In the genomic region with DNA sequence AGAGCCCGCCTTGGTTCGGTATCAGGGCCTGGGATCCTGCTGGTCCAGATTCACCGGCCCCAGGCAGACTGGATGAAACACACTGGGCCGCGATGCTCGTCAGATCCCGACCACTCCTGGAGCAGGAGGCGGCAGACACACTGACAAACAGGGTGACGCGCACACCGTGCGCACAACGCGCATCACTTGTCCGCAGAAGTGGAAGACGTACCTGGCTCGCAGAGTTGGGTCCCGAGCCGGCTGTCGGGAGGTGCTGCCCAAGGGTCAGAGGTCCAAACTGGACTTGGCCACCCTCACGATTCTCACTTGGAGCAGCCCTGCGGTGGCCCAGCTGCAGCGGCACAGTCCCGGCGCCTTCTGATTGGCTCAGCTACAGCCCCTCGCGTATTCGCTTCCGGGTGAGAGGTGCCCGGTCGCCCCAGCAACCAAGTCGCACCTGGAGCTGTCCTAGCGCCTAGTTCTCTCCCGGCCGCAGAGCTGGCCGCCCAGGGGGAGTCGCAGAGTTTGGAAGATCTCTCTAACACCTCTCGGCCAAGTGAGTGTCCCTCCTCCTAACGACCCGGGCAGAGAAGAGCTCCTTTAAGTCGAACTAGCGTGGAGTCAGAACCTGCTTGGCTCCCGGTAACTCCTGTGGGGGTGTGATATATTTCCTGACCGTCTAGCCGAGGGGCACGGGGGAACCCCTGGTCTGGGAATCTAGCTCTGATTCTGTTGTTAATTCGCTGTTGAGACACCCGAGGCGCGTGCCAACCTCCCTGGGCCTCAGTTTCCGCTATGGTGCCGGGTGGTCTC, we compare ENCODE assay signal across 8 cellular contexts. TPM values are rescaled to one million over a fixed set of nuclear protein-coding genes. Genes with fewer than 3 reads are reported as not detected.
A peak's percentile ranks its signal among the peaks of the same experiment; 100 is the strongest.
DNase-seq lines count a peak whose midpoint lies in the region; ATAC-seq and TF ChIP-seq lines count a peak whose summit lies in the region.

A gene with protein sequence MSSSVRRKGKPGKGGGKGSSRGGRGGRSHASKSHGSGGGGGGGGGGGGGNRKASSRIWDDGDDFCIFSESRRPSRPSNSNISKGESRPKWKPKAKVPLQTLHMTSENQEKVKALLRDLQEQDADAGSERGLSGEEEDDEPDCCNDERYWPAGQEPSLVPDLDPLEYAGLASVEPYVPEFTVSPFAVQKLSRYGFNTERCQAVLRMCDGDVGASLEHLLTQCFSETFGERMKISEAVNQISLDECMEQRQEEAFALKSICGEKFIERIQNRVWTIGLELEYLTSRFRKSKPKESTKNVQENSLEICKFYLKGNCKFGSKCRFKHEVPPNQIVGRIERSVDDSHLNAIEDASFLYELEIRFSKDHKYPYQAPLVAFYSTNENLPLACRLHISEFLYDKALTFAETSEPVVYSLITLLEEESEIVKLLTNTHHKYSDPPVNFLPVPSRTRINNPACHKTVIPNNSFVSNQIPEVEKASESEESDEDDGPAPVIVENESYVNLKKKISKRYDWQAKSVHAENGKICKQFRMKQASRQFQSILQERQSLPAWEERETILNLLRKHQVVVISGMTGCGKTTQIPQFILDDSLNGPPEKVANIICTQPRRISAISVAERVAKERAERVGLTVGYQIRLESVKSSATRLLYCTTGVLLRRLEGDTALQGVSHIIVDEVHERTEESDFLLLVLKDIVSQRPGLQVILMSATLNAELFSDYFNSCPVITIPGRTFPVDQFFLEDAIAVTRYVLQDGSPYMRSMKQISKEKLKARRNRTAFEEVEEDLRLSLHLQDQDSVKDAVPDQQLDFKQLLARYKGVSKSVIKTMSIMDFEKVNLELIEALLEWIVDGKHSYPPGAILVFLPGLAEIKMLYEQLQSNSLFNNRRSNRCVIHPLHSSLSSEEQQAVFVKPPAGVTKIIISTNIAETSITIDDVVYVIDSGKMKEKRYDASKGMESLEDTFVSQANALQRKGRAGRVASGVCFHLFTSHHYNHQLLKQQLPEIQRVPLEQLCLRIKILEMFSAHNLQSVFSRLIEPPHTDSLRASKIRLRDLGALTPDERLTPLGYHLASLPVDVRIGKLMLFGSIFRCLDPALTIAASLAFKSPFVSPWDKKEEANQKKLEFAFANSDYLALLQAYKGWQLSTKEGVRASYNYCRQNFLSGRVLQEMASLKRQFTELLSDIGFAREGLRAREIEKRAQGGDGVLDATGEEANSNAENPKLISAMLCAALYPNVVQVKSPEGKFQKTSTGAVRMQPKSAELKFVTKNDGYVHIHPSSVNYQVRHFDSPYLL (N-terminal part only) (minus strand): TSS at position 359 of the 792 bp plus-strand sequence. CDS start 7,529 bp downstream, outside the sequence.
A gene (plus strand): TSS at position 401 of the 792 bp plus-strand sequence.

- peaks cover 18% of the 10 kb centered on the region for H3K4me1 ChIP-seq in DND-41 (ENCODE audit: insufficient read depth, low read length)

- H3K27me3 ChIP-seq in DND-41 (ENCODE audit: insufficient read depth, low read length, poor library complexity): no peaks in the 10 kb centered on the region

- H3K36me3 Mint-ChIP-seq in activated T-cell treated with anti-CD3 and anti-CD28 coated beads, Interleukin-2, amount 50 U/mL, for 72 hours (ENCODE audit: insufficient read depth in 2 of 2): peaks cover 4 to 5% of the 10 kb centered on the region in 2 donors
- H3K36me3 Mint-ChIP-seq in naive thymus-derived CD8-positive, alpha-beta T cell: peaks cover 4 to 14% (median 13%) of the 10 kb centered on the region in 3 donors
- H3K36me3 Mint-ChIP-seq in stimulated activated memory B cell treated with anti-CD40 and anti-IgM and Interleukin-4, amounts not matched to agents 10 μg/mL and 1 μg/mL and 100 μg/mL, for 72 hours: peaks cover 26% of the 10 kb centered on the region

- H3K4me1 Mint-ChIP-seq in activated T-cell treated with anti-CD3 and anti-CD28 coated beads, Interleukin-2, amount 50 U/mL, for 72 hours (ENCODE audit: low read depth): peaks cover 29% of the 10 kb centered on the region
- peaks cover 12 to 40% (median 24%) of the 10 kb centered on the region in 4 donors for H3K4me1 Mint-ChIP-seq in naive thymus-derived CD8-positive, alpha-beta T cell
- H3K4me1 Mint-ChIP-seq in stimulated activated memory B cell treated with anti-CD40 and anti-IgM and Interleukin-4, amounts not matched to agents 10 μg/mL and 1 μg/mL and 100 μg/mL, for 72 hours: peaks cover 39% of the 10 kb centered on the region

- H3K9me3 ChIP-seq in DND-41 (ENCODE audit: insufficient read depth, low read length, severe bottlenecking): no peaks in the 10 kb centered on the region

- peak within 1 kb of the TSS; percentile 90 for H2AFZ ChIP-seq in DND-41 (ENCODE audit: low read depth, low read length)

- peak within 1 kb of the TSS; percentile 55 for H3K9ac ChIP-seq in DND-41 (ENCODE audit: low read depth, low read length)

- peak within 1 kb of the TSS; percentile 76 for H3K27ac Mint-ChIP-seq in activated T-cell treated with anti-CD3 and anti-CD28 coated beads, Interleukin-2, amount 50 U/mL, for 72 hours
- peak within 1 kb of the TSS; percentile 81 to 99 (median 97) for H3K27ac Mint-ChIP-seq in naive thymus-derived CD8-positive, alpha-beta T cell
- peak within 1 kb of the TSS; percentile 90 for H3K27ac Mint-ChIP-seq in stimulated activated memory B cell treated with anti-CD40 and anti-IgM and Interleukin-4, amounts not matched to agents 10 μg/mL and 1 μg/mL and 100 μg/mL, for 72 hours

- peak within 1 kb of the TSS; percentile 94 to 100 for H3K4me3 Mint-ChIP-seq in activated T-cell treated with anti-CD3 and anti-CD28 coated beads, Interleukin-2, amount 50 U/mL, for 72 hours
- H3K4me3 Mint-ChIP-seq in naive thymus-derived CD8-positive, alpha-beta T cell: peak within 1 kb of the TSS; percentile 92 to 99 (median 95)
- H3K4me3 Mint-ChIP-seq in stimulated activated memory B cell treated with anti-CD40 and anti-IgM and Interleukin-4, amounts not matched to agents 10 μg/mL and 1 μg/mL and 100 μg/mL, for 72 hours: peak within 1 kb of the TSS; percentile 94

- no peak for TF ChIP-seq CTCF in DND-41 (IDR thresholded peaks at IDR 0.05; ENCODE audit: borderline replicate concordance, extremely low read depth, low read length, poor library complexity, severe bottlenecking)
- TF ChIP-seq CTCF in fibroblast of mammary gland (conservative IDR thresholded peaks at IDR 0.05; ENCODE audit: control insufficient read depth, insufficient read depth, low read depth, low read length): no peak

- H4K20me1 ChIP-seq in DND-41 (ENCODE audit: insufficient read depth, low read length): no peaks in the 10 kb centered on the region

- H3K4me2 ChIP-seq in DND-41 (ENCODE audit: insufficient read depth, low read length): peak within 1 kb of the TSS; percentile 93

- H3K27ac ChIP-seq in DND-41 (ENCODE audit: low read length): peak within 1 kb of the TSS; percentile 41

- peaks cover 0 to 2% of the 10 kb centered on the region in 2 donors for H3K9me3 Mint-ChIP-seq in activated T-cell treated with anti-CD3 and anti-CD28 coated beads, Interleukin-2, amount 50 U/mL, for 72 hours
- peaks cover 0 to 16% (median 10%) of the 10 kb centered on the region in 9 donors for H3K9me3 Mint-ChIP-seq in naive thymus-derived CD8-positive, alpha-beta T cell
- peaks cover 9% of the 10 kb centered on the region for H3K9me3 Mint-ChIP-seq in stimulated activated memory B cell treated with anti-CD40 and anti-IgM and Interleukin-4, amounts not matched to agents 10 μg/mL and 1 μg/mL and 100 μg/mL, for 72 hours

- no peaks in the 10 kb centered on the region for H3K36me3 ChIP-seq in DND-41 (ENCODE audit: insufficient read depth, low read length)

- POLR2A ChIA-PET in naive thymus-derived CD8-positive, alpha-beta T cell (lab: Charles Lee): interaction anchor here (1.2 to 1.4 kb wide), 2 partner anchors 19 to 125 kb away, joined by 4 to 11 read pairs; a partner anchor contains a TSS

- peaks cover 8% of the 10 kb centered on the region for H3K79me2 ChIP-seq in DND-41 (ENCODE audit: insufficient read depth, low read length)

- peak within 1 kb of the TSS; percentile 55 to 81 for H3K4me3 ChIP-seq in DND-41 (ENCODE audit: low read depth in 1 of 2, low read length in 2 of 2)
- H3K4me3 ChIP-seq in Jurkat, Clone E6-1 (ENCODE audit: low read length): peak within 1 kb of the TSS; percentile 82
- H3K4me3 ChIP-seq in fibroblast of mammary gland (ENCODE audit: control insufficient read depth, low read depth, low read length): peak within 1 kb of the TSS; percentile 83

- H3K27me3 Mint-ChIP-seq in activated T-cell treated with anti-CD3 and anti-CD28 coated beads, Interleukin-2, amount 50 U/mL, for 72 hours (ENCODE audit: low read depth): no peaks in the 10 kb centered on the region
- no peaks in the 10 kb centered on the region for H3K27me3 Mint-ChIP-seq in naive thymus-derived CD8-positive, alpha-beta T cell
- H3K27me3 Mint-ChIP-seq in stimulated activated memory B cell treated with anti-CD40 and anti-IgM and Interleukin-4, amounts not matched to agents 10 μg/mL and 1 μg/mL and 100 μg/mL, for 72 hours: no peaks in the 10 kb centered on the region

- DNase-seq in DND-41 (peak; percentile 85), fibroblast of mammary gland (ENCODE audit: low read depth) (peak; percentile 72)
- DNase-seq in Jurkat, Clone E6-1 (ENCODE audit: low read depth, low spot score): peak; percentile 26
- DNase-seq in activated T-cell treated with anti-CD3 and anti-CD28 coated beads, Interleukin-2, amount 50 U/mL, for 72 hours: peak; percentile 82 to 87
- peak; percentile 66 to 90 (median 76) for DNase-seq in naive thymus-derived CD8-positive, alpha-beta T cell

- ATAC-seq in DND-41 (ENCODE audit: insufficient read depth, low read depth) (peak; percentile 99), GM21723 (IDR thresholded peaks at IDR 0.05; ENCODE audit: unreplicated experiment) (peak; percentile 100)
- ATAC-seq in activated T-cell treated with anti-CD3 and anti-CD28 coated beads, Interleukin-2, amount 50 U/mL, for 72 hours (replicated peaks in 1 of 2): peak; percentile 99 to 100
- ATAC-seq in naive thymus-derived CD8-positive, alpha-beta T cell: peak; percentile 94 to 98
- peak; percentile 99 for ATAC-seq in stimulated activated memory B cell treated with anti-CD40 and anti-IgM and Interleukin-4, amounts not matched to agents 10 μg/mL and 1 μg/mL and 100 μg/mL, for 72 hours

TF ChIP-seq in PFSK-1, 5 proteins besides CTCF, POLR2A, EP300 and RAD21 (continues in another document):
- TF ChIP-seq SIN3A (IDR thresholded peaks at IDR 0.05; ENCODE audit: borderline replicate concordance, insufficient read depth, low read length): peak; percentile 84; the same call in 1 of the 2 replicates

RNA-seq across cellular contexts. Expression of the first gene that starts in this region (rescaled TPM):
- 10.0 TPM for polyA plus RNA-seq in Jurkat, Clone E6-1 (2012; ENCODE audit: insufficient read depth, insufficient read length)
- polyA plus RNA-seq in PFSK-1 (2012; ENCODE audit: insufficient read length, low read depth): 18.7 TPM
- total RNA-seq in activated T-cell treated with anti-CD3 and anti-CD28 coated beads, Interleukin-2, amount 50 U/mL, for 72 hours: 10 to 100 TPM; 10.0 to 21.7 TPM
- total RNA-seq in naive thymus-derived CD8-positive, alpha-beta T cell: 10 to 100 TPM; 19.6 to 20.8 TPM
- polyA plus RNA-seq in naive thymus-derived CD8-positive, alpha-beta T cell: 1 to 10 TPM; 4.9 to 5.5 (median 5.0) TPM

RNA-seq across cellular contexts. Expression of the second gene that starts in this region (rescaled TPM):
- 7.1 TPM for polyA plus RNA-seq in Jurkat, Clone E6-1 (2012; ENCODE audit: insufficient read depth, insufficient read length)
- polyA plus RNA-seq in PFSK-1 (2012; ENCODE audit: insufficient read length, low read depth): 5.7 TPM
- total RNA-seq in activated T-cell treated with anti-CD3 and anti-CD28 coated beads, Interleukin-2, amount 50 U/mL, for 72 hours: 1 to 10 TPM; 3.0 to 9.3 TPM
- 1 to 10 TPM; 1.4 to 3.0 TPM for total RNA-seq in naive thymus-derived CD8-positive, alpha-beta T cell
- polyA plus RNA-seq in naive thymus-derived CD8-positive, alpha-beta T cell: 10 to 100 TPM in 1 of 3 donors, 1 to 10 TPM in 2; 9.1 to 10.7 (median 9.7) TPM

Comparison
In these comparisons a context has a peak if more than half of its experiments do, and no peak if none do; other contexts are left out.
1. Peak in every context shown above with its lines: DNase-seq, ATAC-seq, H3K4me3 ChIP-seq and H3K27ac ChIP-seq.
2. DNase-seq: peak in every context shown above with its lines; median percentile 85 in DND-41; 84 in activated T-cell treated with anti-CD3 and anti-CD28 coated beads, Interleukin-2, amount 50 U/mL, for 72 hours; 76 in naive thymus-derived CD8-positive, alpha-beta T cell; 72 in fibroblast of mammary gland; 26 in Jurkat, Clone E6-1.